ENCODE assay signal across 28 cellular contexts in the genomic region with DNA sequence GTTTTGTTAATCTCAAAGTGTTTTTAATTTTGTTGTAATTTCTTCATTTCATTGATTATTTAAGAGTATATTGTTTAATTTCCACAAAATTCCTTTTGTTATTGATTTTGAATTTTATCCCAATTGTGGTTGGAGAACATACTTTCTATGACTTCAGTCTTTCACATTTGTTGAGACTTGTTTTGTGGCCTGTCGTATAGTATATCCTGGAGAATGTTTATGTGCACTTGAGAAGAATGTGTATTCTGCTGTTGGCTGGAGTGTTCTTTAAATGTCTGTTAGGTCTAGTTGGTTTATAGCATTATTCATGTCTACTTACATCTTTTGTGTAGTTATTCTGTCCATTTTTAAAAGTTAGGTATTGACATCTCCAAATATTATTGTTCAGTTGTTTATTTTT.
"Had no signal": no experiment of that assay in that cellular context is flagged by ENCODE, and none has a peak within 500 bp of the region (broad histone marks: within the 10 kb centered on the region; RNA-seq: fewer than 3 reads in every experiment).

No MANE protein-coding gene starts in this region.

- H3K27me3 ChIP-seq: ascending aorta, colonic mucosa, gastrocnemius medialis, heart left ventricle had no signal

- H3K4me1 ChIP-seq: colonic mucosa had no signal

- H3K27me3 Mint-ChIP-seq: activated CD4-positive, alpha-beta memory T cell treated with anti-CD3 and anti-CD28 coated beads, Interleukin-2, amount 10 ng/mL, durations not matched to agents 7 days and 5 days; activated CD4-positive, alpha-beta T cell treated with anti-CD3 and anti-CD28 coated beads, Interleukin-2, amount 10 ng/mL, durations not matched to agents 7 days and 5 days; activated naive CD4-positive, alpha-beta T cell treated with anti-CD3 and anti-CD28 coated beads, Interleukin-2, amount 10 ng/mL, durations not matched to agents 7 days and 5 days; activated naive CD8-positive, alpha-beta T cell treated with anti-CD3 and anti-CD28 coated beads, Interleukin-2, amount 10 ng/mL, durations not matched to agents 7 days and 5 days; activated T-cell treated with anti-CD3 and anti-CD28 coated beads, Interleukin-2, amount 50 U/mL, for 24 hours; brain had no signal

- H3K9me3 ChIP-seq: ascending aorta, colonic mucosa, gastrocnemius medialis had no signal

- DNase-seq: activated CD4-positive, alpha-beta memory T cell treated with anti-CD3 and anti-CD28 coated beads, Interleukin-2, amount 10 ng/mL, durations not matched to agents 7 days and 5 days; activated CD4-positive, alpha-beta T cell treated with anti-CD3 and anti-CD28 coated beads for 1 hour; activated CD4-positive, alpha-beta T cell treated with anti-CD3 and anti-CD28 coated beads for 4 hours; activated CD4-positive, alpha-beta T cell treated with anti-CD3 and anti-CD28 coated beads, Interleukin-2, amount 10 ng/mL, durations not matched to agents 7 days and 5 days; activated CD4-positive, alpha-beta T cell treated with anti-CD3 and anti-CD28 coated beads, Interleukin-2, amount 50 U/mL, for 4 hours; activated CD8-positive, alpha-beta memory T cell treated with anti-CD3 and anti-CD28 coated beads, Interleukin-2, amount 50 U/mL, for 48 hours; activated gamma-delta T cell; activated naive CD4-positive, alpha-beta T cell; activated naive CD4-positive, alpha-beta T cell treated with anti-CD3 and anti-CD28 coated beads, Interleukin-2, amount 10 ng/mL, durations not matched to agents 7 days and 5 days; activated naive CD8-positive, alpha-beta T cell treated with anti-CD3 and anti-CD28 coated beads, Interleukin-2, amount 10 ng/mL, durations not matched to agents 7 days and 5 days; activated T-cell treated with anti-CD3 and anti-CD28 coated beads for 4 hours; activated T-cell treated with anti-CD3 and anti-CD28 coated beads, Interleukin-2, amount 50 U/mL, for 24 hours; activated T-cell treated with anti-CD3 and anti-CD28 coated beads, Interleukin-2, amount 50 U/mL, for 72 hours; central memory CD4-positive, alpha-beta T cell; cerebellar nuclear complex; colonic mucosa; effector CD8-positive, alpha-beta T cell; foreskin fibroblast; gastrocnemius medialis; glutamatergic neuron; heart left ventricle; T-helper 2 cell had no signal

- H3K4me1 Mint-ChIP-seq: activated CD4-positive, alpha-beta memory T cell treated with anti-CD3 and anti-CD28 coated beads, Interleukin-2, amount 10 ng/mL, durations not matched to agents 7 days and 5 days; activated CD4-positive, alpha-beta T cell treated with anti-CD3 and anti-CD28 coated beads, Interleukin-2, amount 10 ng/mL, durations not matched to agents 7 days and 5 days; activated naive CD4-positive, alpha-beta T cell treated with anti-CD3 and anti-CD28 coated beads, Interleukin-2, amount 10 ng/mL, durations not matched to agents 7 days and 5 days; activated naive CD8-positive, alpha-beta T cell treated with anti-CD3 and anti-CD28 coated beads, Interleukin-2, amount 10 ng/mL, durations not matched to agents 7 days and 5 days; brain had no signal

- H3K27ac ChIP-seq: ascending aorta, colonic mucosa, gastrocnemius medialis, VCaP had no signal

- H3K9me3 Mint-ChIP-seq: activated CD4-positive, alpha-beta T cell treated with anti-CD3 and anti-CD28 coated beads, Interleukin-2, amount 10 ng/mL, durations not matched to agents 7 days and 5 days; activated naive CD4-positive, alpha-beta T cell treated with anti-CD3 and anti-CD28 coated beads, Interleukin-2, amount 10 ng/mL, durations not matched to agents 7 days and 5 days; activated naive CD8-positive, alpha-beta T cell treated with anti-CD3 and anti-CD28 coated beads, Interleukin-2, amount 10 ng/mL, durations not matched to agents 7 days and 5 days; WTC11 had no signal

- ATAC-seq: activated naive CD4-positive, alpha-beta T cell treated with anti-CD3 and anti-CD28 coated beads, Interleukin-2, amount 50 U/mL, for 72 hours; activated T-cell treated with anti-CD3 and anti-CD28 coated beads, Interleukin-2, amount 50 U/mL, for 72 hours; esophagus mucosa; gastrocnemius medialis; heart left ventricle; WTC11 had no signal

- H3K27ac Mint-ChIP-seq: activated CD4-positive, alpha-beta memory T cell treated with anti-CD3 and anti-CD28 coated beads, Interleukin-2, amount 10 ng/mL, durations not matched to agents 7 days and 5 days; activated CD4-positive, alpha-beta T cell treated with anti-CD3 and anti-CD28 coated beads, Interleukin-2, amount 10 ng/mL, durations not matched to agents 7 days and 5 days; activated naive CD4-positive, alpha-beta T cell treated with anti-CD3 and anti-CD28 coated beads, Interleukin-2, amount 10 ng/mL, durations not matched to agents 7 days and 5 days; activated naive CD4-positive, alpha-beta T cell treated with anti-CD3 and anti-CD28 coated beads, Interleukin-2, amount 50 U/mL, for 72 hours; activated naive CD8-positive, alpha-beta T cell treated with anti-CD3 and anti-CD28 coated beads, Interleukin-2, amount 10 ng/mL, durations not matched to agents 7 days and 5 days; activated T-cell treated with anti-CD3 and anti-CD28 coated beads, Interleukin-2, amount 50 U/mL, for 24 hours; activated T-cell treated with anti-CD3 and anti-CD28 coated beads, Interleukin-2, amount 50 U/mL, for 72 hours; brain; WTC11 had no signal

- H3K4me3 ChIP-seq: ascending aorta, colonic mucosa, gastrocnemius medialis, heart left ventricle had no signal

- H3K36me3 ChIP-seq: ascending aorta, colonic mucosa, gastrocnemius medialis had no signal

- H3K4me3 Mint-ChIP-seq: activated CD4-positive, alpha-beta memory T cell treated with anti-CD3 and anti-CD28 coated beads, Interleukin-2, amount 10 ng/mL, durations not matched to agents 7 days and 5 days; activated CD4-positive, alpha-beta T cell treated with anti-CD3 and anti-CD28 coated beads, Interleukin-2, amount 10 ng/mL, durations not matched to agents 7 days and 5 days; activated naive CD4-positive, alpha-beta T cell treated with anti-CD3 and anti-CD28 coated beads, Interleukin-2, amount 10 ng/mL, durations not matched to agents 7 days and 5 days; activated naive CD8-positive, alpha-beta T cell treated with anti-CD3 and anti-CD28 coated beads, Interleukin-2, amount 10 ng/mL, durations not matched to agents 7 days and 5 days; activated T-cell treated with anti-CD3 and anti-CD28 coated beads, Interleukin-2, amount 50 U/mL, for 24 hours; activated T-cell treated with anti-CD3 and anti-CD28 coated beads, Interleukin-2, amount 50 U/mL, for 72 hours; brain; WTC11 had no signal
